In genomic region chr12:1795785-1796514, GRCh38 we compare ENCODE assay signal across 8 cellular contexts. TPM values are rescaled to one million over a fixed set of nuclear protein-coding genes. Genes with fewer than 3 reads are reported as not detected.
DNase-seq lines count a peak whose midpoint lies in the region; ATAC-seq and TF ChIP-seq lines count a peak whose summit lies in the region.

No MANE protein-coding gene starts in this region.

- peaks cover 8% of the 10 kb centered on the region for H3K27me3 Mint-ChIP-seq in endothelial cell (ENCODE audit: unreplicated experiment)

- peak overlapping the region; percentile 81 for H3K27ac Mint-ChIP-seq in endothelial cell (ENCODE audit: unreplicated experiment)

- H3K4me3 ChIP-seq in HL-60 (replicated peaks; ENCODE audit: insufficient read depth, low read length) (peak overlapping the region; percentile 49), NT2/D1 (ENCODE audit: insufficient read length, low read depth) (no peak overlapping the region), mononuclear cell (ENCODE audit: low read length) (peak overlapping the region; percentile 71)

- H3K4me1 ChIP-seq in NT2/D1 (ENCODE audit: insufficient read depth, insufficient read length) (peaks cover 48% of the 10 kb centered on the region), mononuclear cell (ENCODE audit: insufficient read depth, low read length) (peaks cover 36% of the 10 kb centered on the region)

- in situ Hi-C loops in Caki2 (cut with HindIII; ENCODE audit: low pct_unique_long_range_greater_than_20kb, low sequenced_read_pairs): no loop called here

- peaks cover 7% of the 10 kb centered on the region for H3K36me3 Mint-ChIP-seq in endothelial cell (ENCODE audit: low read depth, unreplicated experiment)

- H3K27ac ChIP-seq in HL-60 (replicated peaks): peak overlapping the region; percentile 96

- peaks cover 16% of the 10 kb centered on the region for H3K4me1 Mint-ChIP-seq in endothelial cell (ENCODE audit: unreplicated experiment)

- H3K9me3 ChIP-seq in NT2/D1 (ENCODE audit: insufficient read depth, low read length) (no peaks in the 10 kb centered on the region), mononuclear cell (ENCODE audit: low read depth, low read length) (no peaks in the 10 kb centered on the region)

- peak overlapping the region; percentile 54 for H3K9ac ChIP-seq in NT2/D1 (ENCODE audit: insufficient read length, low read depth)

- DNase-seq in Caki2 (ENCODE audit: low read depth) (peak; percentile 87), HL-60 (ENCODE audit: low read depth in 1 of 2, low spot score in 1 of 2) (peak; percentile 92 to 94), NT2/D1 (ENCODE audit: low read depth, low spot score) (peak; percentile 87), endothelial cell (ENCODE audit: low spot score) (peak; percentile 94)
- peak; percentile 94 for DNase-seq in activated CD8-positive, alpha-beta memory T cell treated with anti-CD3 and anti-CD28 coated beads, Interleukin-2, amount 50 U/mL, for 4 hours
- peak; percentile 76 to 86 for DNase-seq in stimulated activated CD8-positive, alpha-beta memory T cell treated with anti-CD3 and anti-CD28 coated beads, Interleukin-4, amount 100 ng/mL, for 1 hour (ENCODE audit: low read depth in 2 of 2, low spot score in 1 of 2)

- TF ChIP-seq CTCF in HL-60 (IDR thresholded peaks at IDR 0.05; ENCODE audit: insufficient read depth, low read length) (peak; percentile 88), endothelial cell (IDR thresholded peaks at IDR 0.05; ENCODE audit: unreplicated experiment) (peak; percentile 100)

- ATAC-seq in GM19455 (IDR thresholded peaks at IDR 0.05; ENCODE audit: unreplicated experiment): peak; percentile 82

- peak overlapping the region; percentile 86 for H3K4me3 Mint-ChIP-seq in endothelial cell (ENCODE audit: unreplicated experiment)

- H3K27me3 ChIP-seq in HL-60 (ENCODE audit: insufficient read depth, poor library complexity, severe bottlenecking) (no peaks in the 10 kb centered on the region), NT2/D1 (ENCODE audit: insufficient read depth, insufficient read length) (no peaks in the 10 kb centered on the region), mononuclear cell (ENCODE audit: insufficient read depth, low read length) (no peaks in the 10 kb centered on the region)

- H3K36me3 ChIP-seq in NT2/D1 (ENCODE audit: insufficient read depth, insufficient read length, low read length): no peaks in the 10 kb centered on the region

- H3K9me3 Mint-ChIP-seq in endothelial cell (ENCODE audit: unreplicated experiment): no peaks in the 10 kb centered on the region

RNA-seq across cellular contexts. Expression of gene LRTM2, which starts 24.4 kb away (rescaled TPM):
- total RNA-seq in Caki2 (2014; rRNA removed; shearing (Covaris generic); ENCODE audit: low replicate concordance): not detected in 2 replicates
- total RNA-seq in endothelial cell (ENCODE audit: unreplicated experiment) (not detected), mononuclear cell (0.10 TPM)
